In the genomic region with DNA sequence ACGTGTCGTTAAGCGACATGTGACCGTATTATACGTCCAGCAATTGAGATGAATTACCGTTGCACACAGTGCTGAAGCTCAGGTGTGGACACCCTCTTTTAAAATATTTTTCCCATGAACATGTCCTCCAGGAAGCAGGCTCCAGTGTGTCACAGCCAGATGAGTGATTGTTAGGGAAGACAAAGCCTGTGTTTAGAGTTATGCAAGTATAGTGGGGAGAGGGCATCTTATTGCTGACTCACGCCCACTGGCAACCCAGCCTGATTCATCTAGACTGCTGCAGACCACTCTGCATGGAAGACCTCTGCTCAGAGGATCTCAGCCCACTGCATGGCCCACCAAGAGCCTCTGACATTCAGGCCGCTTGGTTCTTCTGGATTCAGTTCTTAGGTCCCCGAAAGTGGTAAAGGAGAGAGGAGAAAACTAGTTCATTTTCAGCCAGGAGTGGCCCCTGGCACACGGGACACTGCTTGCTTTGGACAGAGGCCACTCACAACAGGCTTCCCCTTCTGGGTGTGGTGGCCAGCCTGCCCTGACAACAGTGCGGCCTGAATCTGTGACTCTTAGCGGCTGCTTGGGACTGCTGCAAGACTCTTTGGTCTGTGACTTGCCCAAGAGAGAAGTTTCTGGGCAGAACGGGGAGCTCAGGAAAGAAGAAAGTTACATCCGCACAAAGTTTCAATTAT, we compare ENCODE assay signal across 13 cellular contexts.
DNase-seq lines count a peak whose midpoint lies in the region; ATAC-seq, FAIRE-seq and TF ChIP-seq lines count a peak whose summit lies in the region.
"Had no signal": no experiment of that assay in that cellular context is flagged by ENCODE, and none has a peak within 500 bp of the region (broad histone marks: within the 10 kb centered on the region; RNA-seq: fewer than 3 reads in every experiment).

No MANE protein-coding gene starts in this region.

- H3K9me3 Mint-ChIP-seq in activated T-helper 17 cell treated with anti-CD3 and anti-CD28 coated beads, Interleukin-2, amount 50 U/mL, for 72 hours: peaks cover 5% of the 10 kb centered on the region
- H3K9me3 Mint-ChIP-seq: CD4-positive, alpha-beta T cell had no signal

- H3K4me1 ChIP-seq in endothelial cell of umbilical vein (ENCODE audit: control insufficient read depth, extremely low read depth, insufficient read depth, low read length) (peaks cover 24% of the 10 kb centered on the region), mesenchymal stem cell (ENCODE audit: control insufficient read depth, insufficient read depth, low read depth, low read length) (peaks cover 4% of the 10 kb centered on the region), stomach smooth muscle (ENCODE audit: control insufficient read depth, insufficient read depth, low read length) (peaks cover 40% of the 10 kb centered on the region)

- dilution Hi-C loops in endothelial cell of umbilical vein (cut with MboI; ENCODE audit: extremely low pct_ligation_motif_present, low sequenced_read_pairs): no loop called here

- H3K9ac ChIP-seq in endothelial cell of umbilical vein (replicated peaks; ENCODE audit: extremely low read depth, insufficient read depth, low read length): peak overlapping the region; percentile 10
- no peak overlapping the region for H3K9ac ChIP-seq in mesenchymal stem cell (ENCODE audit: low read length)
- no peak overlapping the region for H3K9ac ChIP-seq in stomach smooth muscle (ENCODE audit: low read length in 2 of 2)

- H3K9me3 ChIP-seq in endothelial cell of umbilical vein (replicated peaks; ENCODE audit: control insufficient read depth, insufficient read depth, low read length) (peaks cover 3% of the 10 kb centered on the region), mesenchymal stem cell (ENCODE audit: control insufficient read depth, low read length) (peaks cover 36% of the 10 kb centered on the region), stomach smooth muscle (ENCODE audit: control insufficient read depth in 2 of 2, low read length in 2 of 2) (no peaks in the 10 kb centered on the region)

- H3K18ac ChIP-seq in mesenchymal stem cell (ENCODE audit: low read depth in 1 of 2, low read length in 2 of 2): peak overlapping the region; percentile 23 to 80

- H4K91ac ChIP-seq in mesenchymal stem cell (ENCODE audit: low read length): no peak overlapping the region

- no peak overlapping the region for H3K4me3 Mint-ChIP-seq in activated T-helper 17 cell treated with anti-CD3 and anti-CD28 coated beads, Interleukin-2, amount 50 U/mL, for 72 hours
- H3K4me3 Mint-ChIP-seq: activated CD8-positive, alpha-beta T cell treated with anti-CD3 and anti-CD28 coated beads, Interleukin-2, amount 10 ng/mL, durations not matched to agents 7 days and 5 days; CD4-positive, alpha-beta T cell; IgD-negative memory B cell had no signal

- TF ChIP-seq CTCF in endothelial cell of umbilical vein (IDR thresholded peaks at IDR 0.05; ENCODE audit: extremely low read depth in 1 of 2, insufficient read depth in 1 of 2, low read depth in 1 of 2, low read length in 2 of 2): no peak

- H3K4me2 ChIP-seq in endothelial cell of umbilical vein (ENCODE audit: insufficient read depth, low read length): peak overlapping the region; percentile 15
- H3K4me2 ChIP-seq in mesenchymal stem cell (ENCODE audit: low read length, poor library complexity, severe bottlenecking): no peak overlapping the region

- H3K14ac ChIP-seq in mesenchymal stem cell (ENCODE audit: low read length in 2 of 2): peak overlapping the region in 1 of 2 experiments; percentile 74

- H3K27me3 ChIP-seq in endothelial cell of umbilical vein (ENCODE audit: control insufficient read depth in 2 of 2, insufficient read depth in 2 of 2, low read length in 2 of 2) (no peaks in the 10 kb centered on the region), mesenchymal stem cell (ENCODE audit: control insufficient read depth in 1 of 2, insufficient read depth in 1 of 2, low read length in 2 of 2) (no peaks in the 10 kb centered on the region), stomach smooth muscle (ENCODE audit: control insufficient read depth in 1 of 2, insufficient read depth in 2 of 2, low read length in 2 of 2) (no peaks in the 10 kb centered on the region)
- H3K27me3 ChIP-seq: adrenal gland had no signal

- POLR2A ChIA-PET in endothelial cell of umbilical vein (lab: Charles Lee): no interaction called here

- H2AFZ ChIP-seq in endothelial cell of umbilical vein (ENCODE audit: low read depth, low read length) (peak overlapping the region; percentile 85), mesenchymal stem cell (ENCODE audit: low read depth, low read length) (no peak overlapping the region)

- peak; percentile 65 for FAIRE-seq in endothelial cell of umbilical vein (lab: Jason Lieb, UNC)

- no peak overlapping the region for H3K27ac Mint-ChIP-seq in activated T-helper 17 cell treated with anti-CD3 and anti-CD28 coated beads, Interleukin-2, amount 50 U/mL, for 72 hours
- H3K27ac Mint-ChIP-seq: activated CD8-positive, alpha-beta T cell treated with anti-CD3 and anti-CD28 coated beads, Interleukin-2, amount 10 ng/mL, durations not matched to agents 7 days and 5 days; CD4-positive, alpha-beta T cell; IgD-negative memory B cell had no signal

- H3K27ac ChIP-seq in endothelial cell of umbilical vein (ENCODE audit: insufficient read depth, low read depth, low read length): peak overlapping the region; percentile 51
- no peak overlapping the region for H3K27ac ChIP-seq in mesenchymal stem cell (ENCODE audit: low read length, poor library complexity, severe bottlenecking)
- peak overlapping the region; percentile 53 for H3K27ac ChIP-seq in stomach smooth muscle (ENCODE audit: low read length)

- H3K36me3 ChIP-seq in endothelial cell of umbilical vein (ENCODE audit: control insufficient read depth in 2 of 2, extremely low read depth in 1 of 2, insufficient read depth in 2 of 2, low read length in 2 of 2): no peaks in the 10 kb centered on the region
- no peaks in the 10 kb centered on the region for H3K36me3 ChIP-seq in mesenchymal stem cell (ENCODE audit: control insufficient read depth in 1 of 2, insufficient read depth in 2 of 2, low read depth in 1 of 2, low read length in 2 of 2)
- no peaks in the 10 kb centered on the region for H3K36me3 ChIP-seq in stomach smooth muscle (ENCODE audit: control insufficient read depth in 2 of 2, insufficient read depth in 2 of 2, low read length in 2 of 2)
- H3K36me3 ChIP-seq: adrenal gland had no signal

- H2BK5ac ChIP-seq in mesenchymal stem cell (ENCODE audit: low read depth, low read length, poor library complexity, severe bottlenecking): no peak overlapping the region

- DNase-seq in LHCN-M2 (ENCODE audit: low read depth) (peak; percentile 75), endothelial cell of umbilical vein (ENCODE audit: low read depth, low spot score) (peak; percentile 64), mesenchymal stem cell (no peak), amygdala (lab: John Stamatoyannopoulos, UW) (no peak), foreskin melanocyte (no peak)
- DNase-seq: activated CD8-positive, alpha-beta T cell treated with anti-CD3 and anti-CD28 coated beads, Interleukin-2, amount 10 ng/mL, durations not matched to agents 7 days and 5 days; CD4-positive, alpha-beta T cell; NCI-H446 treated with DMSO at 0.1 percent for 48 hours had no signal

- no peak overlapping the region for H3K23ac ChIP-seq in mesenchymal stem cell (ENCODE audit: low read length in 2 of 2)

- peak overlapping the region; percentile 40 to 97 for H2BK12ac ChIP-seq in mesenchymal stem cell (ENCODE audit: low read length in 2 of 2)

- no peaks in the 10 kb centered on the region for H3K27me3 Mint-ChIP-seq in activated T-helper 17 cell treated with anti-CD3 and anti-CD28 coated beads, Interleukin-2, amount 50 U/mL, for 72 hours
- H3K27me3 Mint-ChIP-seq: CD4-positive, alpha-beta T cell; IgD-negative memory B cell had no signal

- H3K79me1 ChIP-seq in mesenchymal stem cell (replicated peaks; ENCODE audit: low read length, poor library complexity, severe bottlenecking): no peaks in the 10 kb centered on the region

- intact Hi-C loops in endothelial cell of umbilical vein (cut with micrococcal nuclease): no loop called here

- H3K4me3 ChIP-seq in endothelial cell of umbilical vein (replicated peaks in 1 of 3; ENCODE audit: insufficient read depth in 1 of 3, low read depth in 1 of 3, low read length in 3 of 3) (no peak overlapping the region), mesenchymal stem cell (ENCODE audit: insufficient read depth in 1 of 2, low read depth in 1 of 2, low read length in 2 of 2) (no peak overlapping the region), stomach smooth muscle (ENCODE audit: low read length in 2 of 2) (no peak overlapping the region)
- H3K4me3 ChIP-seq: adrenal gland had no signal

- BruUV-seq in endothelial cell of umbilical vein (replicated peaks; lab: Mats Ljungman, UMichigan): no TSS peak

- ATAC-seq in activated T-helper 17 cell treated with anti-CD3 and anti-CD28 coated beads, Interleukin-2, amount 50 U/mL, for 72 hours (replicated peaks): no peak
- no peak for ATAC-seq in HG03097 (IDR thresholded peaks at IDR 0.05; ENCODE audit: low FRiP score, unreplicated experiment)
- ATAC-seq: activated CD8-positive, alpha-beta T cell treated with anti-CD3 and anti-CD28 coated beads, Interleukin-2, amount 10 ng/mL, durations not matched to agents 7 days and 5 days had no signal

- CTCF ChIA-PET in endothelial cell of umbilical vein (lab: Charles Lee): interaction anchor here (1.3 to 2.3 kb wide), 2 partner anchors 9 kb away, joined by 3 to 8 read pairs; no protein-coding TSS in a partner anchor

- no peak overlapping the region for H2BK120ac ChIP-seq in mesenchymal stem cell (ENCODE audit: low read depth, low read length)

- H3K9me1 ChIP-seq in endothelial cell of umbilical vein (replicated peaks; ENCODE audit: control insufficient read depth, extremely low read depth, insufficient read depth, low read length): no peaks in the 10 kb centered on the region

- no peak overlapping the region for H2BK15ac ChIP-seq in mesenchymal stem cell (ENCODE audit: low read depth, poor library complexity, severe bottlenecking)

- H3K4me1 Mint-ChIP-seq in activated T-helper 17 cell treated with anti-CD3 and anti-CD28 coated beads, Interleukin-2, amount 50 U/mL, for 72 hours: no peaks in the 10 kb centered on the region

- no peak for TF ChIP-seq POLR2A in endothelial cell of umbilical vein (IDR thresholded peaks at IDR 0.05; ENCODE audit: low read depth, low read length)

- no peaks in the 10 kb centered on the region for H3K36me3 Mint-ChIP-seq in activated T-helper 17 cell treated with anti-CD3 and anti-CD28 coated beads, Interleukin-2, amount 50 U/mL, for 72 hours (ENCODE audit: low read depth)

- H4K20me1 ChIP-seq in endothelial cell of umbilical vein (replicated peaks; ENCODE audit: control insufficient read depth, extremely low read depth, insufficient read depth, low read length): no peaks in the 10 kb centered on the region

- no peaks in the 10 kb centered on the region for H3K79me2 ChIP-seq in endothelial cell of umbilical vein (ENCODE audit: control insufficient read depth, insufficient read depth, low read length)

- no peak overlapping the region for H4K8ac ChIP-seq in mesenchymal stem cell (ENCODE audit: low read length)

- peak overlapping the region; percentile 0 to 68 for H3K4ac ChIP-seq in mesenchymal stem cell (ENCODE audit: low read depth in 1 of 2, low read length in 2 of 2)

- no peak overlapping the region for H2AK5ac ChIP-seq in mesenchymal stem cell (ENCODE audit: low read length, severe bottlenecking)

- WGBS in mesenchymal stem cell: 84% methylated on average over 12 of the region's 14 CpGs

TF ChIP-seq in endothelial cell of umbilical vein, 7 proteins besides CTCF, POLR2A, EP300 and RAD21 (continues in another document):
- no peak for TF ChIP-seq MYC (IDR thresholded peaks at IDR 0.05; ENCODE audit: low read depth, low read length)

Comparison
In these comparisons a context has a peak if more than half of its experiments do, and no peak if none do; other contexts are left out.
1. DNase-seq: peak in LHCN-M2 (single experiment) and endothelial cell of umbilical vein (single experiment); none in mesenchymal stem cell (single experiment), amygdala (0 of 56) and foreskin melanocyte (single experiment).